In genomic region chr22:46747646-46748045, GRCh38 we compare ENCODE assay signal across 14 cellular contexts. TPM values are rescaled to one million over a fixed set of nuclear protein-coding genes. Genes with fewer than 3 reads are reported as not detected.
A peak's percentile ranks its signal among the peaks of the same experiment; 100 is the strongest.
DNase-seq lines count a peak whose midpoint lies in the region; ATAC-seq and TF ChIP-seq lines count a peak whose summit lies in the region.
"Had no signal": no experiment of that assay in that cellular context is flagged by ENCODE, and none has a peak within 500 bp of the region (broad histone marks: within the 10 kb centered on the region; RNA-seq: fewer than 3 reads in every experiment).

No MANE protein-coding gene starts in this region.

- no peak overlapping the region for H2BK120ac ChIP-seq in mesenchymal stem cell (ENCODE audit: low read depth, low read length)

- H3K18ac ChIP-seq in mesenchymal stem cell (ENCODE audit: low read depth in 1 of 2, low read length in 2 of 2) = no peak overlapping the region

- no peaks in the 10 kb centered on the region; the same call in 2 of the 3 replicates for H3K4me1 Mint-ChIP-seq in GM23338

- no peak overlapping the region for H2BK12ac ChIP-seq in mesenchymal stem cell (ENCODE audit: low read length in 2 of 2)

- no peak overlapping the region for H3K4me3 Mint-ChIP-seq in GM23338
- H3K4me3 Mint-ChIP-seq: CD14-positive monocyte had no signal

- H3K9me3 Mint-ChIP-seq in GM23338 = no peaks in the 10 kb centered on the region

- no peak overlapping the region for H4K8ac ChIP-seq in mesenchymal stem cell (ENCODE audit: low read length)

- peak; percentile 9 for DNase-seq in Right ventricle myocardium superior
- no peak for DNase-seq in left cardiac atrium
- DNase-seq in NCI-H2171 treated with DMSO at 0.1 percent for 48 hours (lab: John Stamatoyannopoulos, UW) = peak; percentile 34
- no peak for DNase-seq in mesenchymal stem cell
- DNase-seq in GM23338 (ENCODE audit: low spot score) = no peak
- DNase-seq: GF-D8, KG1, NCI-H1105, NCI-H1694 treated with DMSO at 0.1 percent for 48 hours, NCI-H82 had no signal

- no peak overlapping the region for H3K4ac ChIP-seq in mesenchymal stem cell (ENCODE audit: low read depth in 1 of 2, low read length in 2 of 2)

- H4K91ac ChIP-seq in mesenchymal stem cell (ENCODE audit: low read length) = peak overlapping the region; percentile 56

- H3K27ac ChIP-seq in mesenchymal stem cell (ENCODE audit: low read length, poor library complexity, severe bottlenecking) (no peak overlapping the region), skeletal muscle tissue (ENCODE audit: low read depth, low read length) (peak overlapping the region; percentile 75), GM23338 (ENCODE audit: low read depth) (no peak overlapping the region), gastroesophageal sphincter (no peak overlapping the region)

- WGBS in mesenchymal stem cell = 90% methylated on average over 8 of the region's 8 CpGs
- WGBS in gastroesophageal sphincter (ENCODE audit: low coverage in 1 of 2), 2 donors = 80 to 100% methylated on average over 1 to 3 of the region's 8 CpGs

- no peak overlapping the region for H3K4me3 ChIP-seq in mesenchymal stem cell (ENCODE audit: insufficient read depth in 1 of 2, low read depth in 1 of 2, low read length in 2 of 2)
- peak overlapping the region in 1 of 3 donors; percentile 45 for H3K4me3 ChIP-seq in skeletal muscle tissue (ENCODE audit: low read length in 3 of 3)
- no peak overlapping the region for H3K4me3 ChIP-seq in GM23338
- no peak overlapping the region for H3K4me3 ChIP-seq in gastroesophageal sphincter

- H3K27me3 ChIP-seq in mesenchymal stem cell (ENCODE audit: control insufficient read depth in 1 of 2, insufficient read depth in 1 of 2, low read length in 2 of 2) (peaks cover 0 to 22% of the 10 kb centered on the region in 2 experiments), skeletal muscle tissue (ENCODE audit: control insufficient read depth in 3 of 3, insufficient read depth in 3 of 3, low read length in 3 of 3) (no peaks in the 10 kb centered on the region), GM23338 (ENCODE audit: insufficient read depth) (no peaks in the 10 kb centered on the region), gastroesophageal sphincter (peaks cover 59% of the 10 kb centered on the region)

- H3K14ac ChIP-seq in mesenchymal stem cell (ENCODE audit: low read length in 2 of 2) = no peak overlapping the region

- H3K23ac ChIP-seq in mesenchymal stem cell (ENCODE audit: low read length in 2 of 2) = no peak overlapping the region

- no peak overlapping the region for H2BK5ac ChIP-seq in mesenchymal stem cell (ENCODE audit: low read depth, low read length, poor library complexity, severe bottlenecking)

- no peak overlapping the region for H3K27ac Mint-ChIP-seq in GM23338
- H3K27ac Mint-ChIP-seq: CD14-positive monocyte had no signal

- no peaks in the 10 kb centered on the region for H3K9me2 ChIP-seq in GM23338 (ENCODE audit: insufficient read depth)

- no peak overlapping the region for H2BK15ac ChIP-seq in mesenchymal stem cell (ENCODE audit: low read depth, poor library complexity, severe bottlenecking)

- H3K4me2 ChIP-seq in mesenchymal stem cell (ENCODE audit: low read length, poor library complexity, severe bottlenecking) (no peak overlapping the region), GM23338 (no peak overlapping the region)

- no peak for TF ChIP-seq POLR2A in gastroesophageal sphincter (IDR thresholded peaks at IDR 0.05)

- no peaks in the 10 kb centered on the region for H3K9me3 ChIP-seq in mesenchymal stem cell (ENCODE audit: control insufficient read depth, low read length)
- no peaks in the 10 kb centered on the region for H3K9me3 ChIP-seq in skeletal muscle tissue (ENCODE audit: control insufficient read depth in 3 of 3, low read length in 3 of 3)
- H3K9me3 ChIP-seq in gastroesophageal sphincter = no peaks in the 10 kb centered on the region

- intact Hi-C loops in Right ventricle myocardium superior (cut with DNase I) = no loop called here
- intact Hi-C loops in left cardiac atrium (cut with DNase I) = no loop called here

- peaks cover 6% of the 10 kb centered on the region for H3K27me3 Mint-ChIP-seq in GM23338 (ENCODE audit: insufficient read depth, low read depth, poor library complexity)

- no peaks in the 10 kb centered on the region for H3K36me3 Mint-ChIP-seq in GM23338 (ENCODE audit: low read depth)
- H3K36me3 Mint-ChIP-seq: CD14-positive monocyte had no signal

- H2AFZ ChIP-seq in mesenchymal stem cell (ENCODE audit: low read depth, low read length) (no peak overlapping the region), GM23338 (no peak overlapping the region)

- no peaks in the 10 kb centered on the region for H4K20me1 ChIP-seq in GM23338 (replicated peaks; ENCODE audit: insufficient read depth)

- peaks cover 15% of the 10 kb centered on the region for H3K4me1 ChIP-seq in mesenchymal stem cell (ENCODE audit: control insufficient read depth, insufficient read depth, low read depth, low read length)
- peaks cover 44 to 62% (median 61%) of the 10 kb centered on the region in 3 donors for H3K4me1 ChIP-seq in skeletal muscle tissue (ENCODE audit: control insufficient read depth in 3 of 3, insufficient read depth in 3 of 3, low read length in 3 of 3)
- H3K4me1 ChIP-seq in GM23338 (ENCODE audit: insufficient read depth) = no peaks in the 10 kb centered on the region
- peaks cover 0 to 16% (median 4%) of the 10 kb centered on the region in 3 donors for H3K4me1 ChIP-seq in gastroesophageal sphincter

- no peak for ATAC-seq in Right ventricle myocardium superior (ENCODE audit: poor library complexity)
- ATAC-seq in left cardiac atrium = no peak
- ATAC-seq in GM23338 = no peak
- no peak for ATAC-seq in GM21786 (IDR thresholded peaks at IDR 0.05; ENCODE audit: unreplicated experiment)
- ATAC-seq in gastroesophageal sphincter = no peak

- H3K79me1 ChIP-seq in mesenchymal stem cell (replicated peaks; ENCODE audit: low read length, poor library complexity, severe bottlenecking) = no peaks in the 10 kb centered on the region

- no peaks in the 10 kb centered on the region for H3F3A ChIP-seq in GM23338 (replicated peaks; ENCODE audit: low read depth)

- H3K9ac ChIP-seq in mesenchymal stem cell (ENCODE audit: low read length) = no peak overlapping the region
- peak overlapping the region; percentile 57 to 76 (median 68) for H3K9ac ChIP-seq in skeletal muscle tissue (ENCODE audit: low read depth in 1 of 3, low read length in 3 of 3)

- H3K36me3 ChIP-seq in mesenchymal stem cell (ENCODE audit: control insufficient read depth in 1 of 2, insufficient read depth in 2 of 2, low read depth in 1 of 2, low read length in 2 of 2) (no peaks in the 10 kb centered on the region), skeletal muscle tissue (ENCODE audit: control insufficient read depth in 3 of 3, insufficient read depth in 3 of 3, low read length in 3 of 3) (no peaks in the 10 kb centered on the region), GM23338 (ENCODE audit: insufficient read depth) (no peaks in the 10 kb centered on the region), gastroesophageal sphincter (no peaks in the 10 kb centered on the region)

- no peaks in the 10 kb centered on the region for H3K79me2 ChIP-seq in GM23338 (replicated peaks; ENCODE audit: insufficient read depth)

- TF ChIP-seq CTCF in GM23338 (conservative IDR thresholded peaks at IDR 0.05; ENCODE audit: low read depth in 2 of 2) (no peak), gastroesophageal sphincter (IDR thresholded peaks at IDR 0.05) (no peak)

- no peak for TF ChIP-seq EP300 in gastroesophageal sphincter (IDR thresholded peaks at IDR 0.05)

- H2AK5ac ChIP-seq in mesenchymal stem cell (ENCODE audit: low read length, severe bottlenecking) = no peak overlapping the region

TF ChIP-seq in GM23338, 12 proteins besides CTCF, POLR2A, EP300 and RAD21:
- TF ChIP-seq ETS1 (IDR thresholded peaks at IDR 0.05) (no peak), STAT1 (IDR thresholded peaks at IDR 0.05; ENCODE audit: unreplicated experiment) (no peak), NANOG (IDR thresholded peaks at IDR 0.05; ENCODE audit: borderline replicate concordance) (no peak), ZNF114 (CRISPR knock-in tag; IDR thresholded peaks at IDR 0.05) (no peak)

RNA-seq across cellular contexts. Expression of gene CERK, which starts 9.6 kb away (rescaled TPM):
- total RNA-seq in Right ventricle myocardium superior (69.0 TPM), left cardiac atrium (10 to 100 TPM; 47.5 to 70.0 TPM), skeletal muscle tissue (18.3 TPM), gastroesophageal sphincter (10 to 100 TPM; 44.6 to 55.9 (median 45.6) TPM)
- 29.4 TPM for polyA plus RNA-seq in mesenchymal stem cell (2013, experiment 1 of 2)
- 29.3 TPM for polyA plus RNA-seq in mesenchymal stem cell (2013, experiment 2 of 2)
- 62.9 and 63.5 TPM in 2 replicates for total RNA-seq in GM23338 (2014; rRNA removed; shearing (Covaris generic))
- polyA plus RNA-seq in GM23338 (2016; fragmentation: Nextera tagmentation; extraction: Ambion mirVana) = 11.9 and 12.7 TPM in 2 replicates

RNA-seq across cellular contexts. Expression of gene TBC1D22A, which starts 14.8 kb away (rescaled TPM):
- total RNA-seq in Right ventricle myocardium superior = 14.0 TPM
- total RNA-seq in left cardiac atrium = 10 to 100 TPM; 15.8 to 17.4 TPM
- 16.5 TPM for polyA plus RNA-seq in mesenchymal stem cell (2013, experiment 1 of 2)
- 17.1 TPM for polyA plus RNA-seq in mesenchymal stem cell (2013, experiment 2 of 2)
- 6.8 TPM for total RNA-seq in skeletal muscle tissue
- total RNA-seq in GM23338 (2014; rRNA removed; shearing (Covaris generic)) = 10.7 and 13.3 TPM in 2 replicates
- polyA plus RNA-seq in GM23338 (2016; fragmentation: Nextera tagmentation; extraction: Ambion mirVana) = 9.0 and 9.6 TPM in 2 replicates
- 10 to 100 TPM; 16.2 to 22.2 (median 17.8) TPM for total RNA-seq in gastroesophageal sphincter

Comparison
In these comparisons a context has a peak if more than half of its experiments do, and no peak if none do; other contexts are left out.
1. DNase-seq: peak in Right ventricle myocardium superior (single experiment) and NCI-H2171 treated with DMSO at 0.1 percent for 48 hours (single experiment); none in left cardiac atrium (single experiment), mesenchymal stem cell (single experiment) and GM23338 (single experiment).